ENCODE assay signal across 10 cellular contexts in genomic region chr5:94901071-94901979, GRCh38.
DNase-seq lines count a peak whose midpoint lies in the region; ATAC-seq, FAIRE-seq and TF ChIP-seq lines count a peak whose summit lies in the region.
"Had no signal": no experiment of that assay in that cellular context is flagged by ENCODE, and none has a peak within 500 bp of the region (broad histone marks: within the 10 kb centered on the region; RNA-seq: fewer than 3 reads in every experiment).

No MANE protein-coding gene starts in this region.

- H3K9me3 ChIP-seq in mucosa of descending colon (no peaks in the 10 kb centered on the region), pancreas (no peaks in the 10 kb centered on the region)
- H3K9me3 ChIP-seq: Caco-2 had no signal

- peak; percentile 3 for DNase-seq in BJ (ENCODE audit: low read depth)
- DNase-seq in epithelial cell of esophagus (ENCODE audit: low read depth) = peak; percentile 80
- no peak for DNase-seq in mucosa of descending colon
- no peak for DNase-seq in pancreas
- DNase-seq in NCI-H1417 treated with DMSO at 0.1 percent for 48 hours (lab: John Stamatoyannopoulos, UW) = no peak
- DNase-seq in activated CD8-positive, alpha-beta T cell treated with anti-CD3 and anti-CD28 coated beads for 36 hours = no peak
- DNase-seq: activated T-cell treated with anti-CD3 and anti-CD28 coated beads, Interleukin-2, amount 50 U/mL, for 72 hours; Caco-2 had no signal

- no peaks in the 10 kb centered on the region for H3K27me3 Mint-ChIP-seq in activated CD8-positive, alpha-beta T cell treated with anti-CD3 and anti-CD28 coated beads for 36 hours

- CTCF ChIA-PET in BJ (lab: Yijun Ruan, JAX) = interaction anchor here (1.2 kb wide), 2 partner anchors 10 to 19 kb away, joined by 3 read pairs; no protein-coding TSS in a partner anchor
- CTCF ChIA-PET in activated CD8-positive, alpha-beta T cell treated with anti-CD3 and anti-CD28 coated beads for 36 hours (lab: Charles Lee) = no interaction called here

- peaks cover 2% of the 10 kb centered on the region for H3K4me1 Mint-ChIP-seq in activated CD8-positive, alpha-beta T cell treated with anti-CD3 and anti-CD28 coated beads for 36 hours (ENCODE audit: low read depth)

- 60 to 71% methylated on average over 8 of the region's 8 CpGs for WGBS in pancreas, 2 donors

- no peaks in the 10 kb centered on the region for H3K36me3 Mint-ChIP-seq in activated CD8-positive, alpha-beta T cell treated with anti-CD3 and anti-CD28 coated beads for 36 hours (ENCODE audit: low read depth)

- FAIRE-seq in pancreas (lab: Jason Lieb, UNC) = no peak

- H3K27ac Mint-ChIP-seq in activated CD8-positive, alpha-beta T cell treated with anti-CD3 and anti-CD28 coated beads for 36 hours = no peak overlapping the region
- H3K27ac Mint-ChIP-seq: activated T-cell treated with anti-CD3 and anti-CD28 coated beads, Interleukin-2, amount 50 U/mL, for 72 hours had no signal

- H3K27me3 ChIP-seq in BJ (ENCODE audit: control insufficient read depth, insufficient read depth, low read length) = no peaks in the 10 kb centered on the region
- no peaks in the 10 kb centered on the region for H3K27me3 ChIP-seq in pancreas

- H3K4me3 ChIP-seq in BJ (ENCODE audit: low read depth, low read length) (no peak overlapping the region), epithelial cell of esophagus (ENCODE audit: low read length) (no peak overlapping the region), mucosa of descending colon (no peak overlapping the region), pancreas (no peak overlapping the region)

- TF ChIP-seq CTCF in BJ (IDR thresholded peaks at IDR 0.05; ENCODE audit: insufficient read depth, low read depth, low read length) (no peak), epithelial cell of esophagus (IDR thresholded peaks at IDR 0.05; ENCODE audit: insufficient read depth, low read depth, low read length, missing control alignments) (no peak), mucosa of descending colon (IDR thresholded peaks at IDR 0.05) (no peak), pancreas (IDR thresholded peaks at IDR 0.05) (no peak)
- TF ChIP-seq CTCF in activated CD8-positive, alpha-beta T cell treated with anti-CD3 and anti-CD28 coated beads for 36 hours (IDR thresholded peaks at IDR 0.05) = no peak

- H3K36me3 ChIP-seq in BJ (ENCODE audit: control insufficient read depth, insufficient read depth, low read length) = no peaks in the 10 kb centered on the region
- H3K36me3 ChIP-seq in mucosa of descending colon (ENCODE audit: low read depth) = no peaks in the 10 kb centered on the region
- H3K36me3 ChIP-seq in pancreas = no peaks in the 10 kb centered on the region

- no peak overlapping the region for H3K4me3 Mint-ChIP-seq in activated CD8-positive, alpha-beta T cell treated with anti-CD3 and anti-CD28 coated beads for 36 hours
- H3K4me3 Mint-ChIP-seq: activated T-cell treated with anti-CD3 and anti-CD28 coated beads, Interleukin-2, amount 50 U/mL, for 72 hours had no signal

- ATAC-seq in GM21360 (IDR thresholded peaks at IDR 0.05; ENCODE audit: unreplicated experiment) = peak; percentile 97
- ATAC-seq in HG03439 (IDR thresholded peaks at IDR 0.05; ENCODE audit: unreplicated experiment) = peak; percentile 77
- ATAC-seq in mucosa of descending colon = no peak
- no peak for ATAC-seq in pancreas
- ATAC-seq in activated CD8-positive, alpha-beta T cell treated with anti-CD3 and anti-CD28 coated beads for 36 hours = no peak
- ATAC-seq: activated T-cell treated with anti-CD3 and anti-CD28 coated beads, Interleukin-2, amount 50 U/mL, for 72 hours had no signal

- POLR2A ChIA-PET in BJ (lab: Charles Lee) = no interaction called here
- POLR2A ChIA-PET in activated CD8-positive, alpha-beta T cell treated with anti-CD3 and anti-CD28 coated beads for 36 hours (lab: Charles Lee) = no interaction called here

- intact Hi-C loops in mucosa of descending colon (cut with DNase I, micrococcal nuclease) = no loop called here
- intact Hi-C loops in pancreas (cut with DNase I) = no loop called here
- intact Hi-C loops in activated CD8-positive, alpha-beta T cell treated with anti-CD3 and anti-CD28 coated beads for 36 hours (cut with micrococcal nuclease) = no loop called here

- H3K27ac ChIP-seq in pancreas = no peak overlapping the region

- no peaks in the 10 kb centered on the region for H3K9me3 Mint-ChIP-seq in activated CD8-positive, alpha-beta T cell treated with anti-CD3 and anti-CD28 coated beads for 36 hours

- H3K4me1 ChIP-seq in mucosa of descending colon (ENCODE audit: low read depth) (no peaks in the 10 kb centered on the region), pancreas (no peaks in the 10 kb centered on the region)
- H3K4me1 ChIP-seq: Caco-2 had no signal

Comparison
In these comparisons a context has a peak if more than half of its experiments do, and no peak if none do; other contexts are left out.
1. DNase-seq: peak in BJ (single experiment) and epithelial cell of esophagus (single experiment); none in mucosa of descending colon (0 of 3), pancreas (0 of 6), NCI-H1417 treated with DMSO at 0.1 percent for 48 hours (single experiment) and activated CD8-positive, alpha-beta T cell treated with anti-CD3 and anti-CD28 coated beads for 36 hours (single experiment).
2. ATAC-seq: peak in GM21360 (single experiment) and HG03439 (single experiment); none in mucosa of descending colon (single experiment), pancreas (0 of 4) and activated CD8-positive, alpha-beta T cell treated with anti-CD3 and anti-CD28 coated beads for 36 hours (single experiment).